ENCODE assay signal across 20 cellular contexts in the genomic region with DNA sequence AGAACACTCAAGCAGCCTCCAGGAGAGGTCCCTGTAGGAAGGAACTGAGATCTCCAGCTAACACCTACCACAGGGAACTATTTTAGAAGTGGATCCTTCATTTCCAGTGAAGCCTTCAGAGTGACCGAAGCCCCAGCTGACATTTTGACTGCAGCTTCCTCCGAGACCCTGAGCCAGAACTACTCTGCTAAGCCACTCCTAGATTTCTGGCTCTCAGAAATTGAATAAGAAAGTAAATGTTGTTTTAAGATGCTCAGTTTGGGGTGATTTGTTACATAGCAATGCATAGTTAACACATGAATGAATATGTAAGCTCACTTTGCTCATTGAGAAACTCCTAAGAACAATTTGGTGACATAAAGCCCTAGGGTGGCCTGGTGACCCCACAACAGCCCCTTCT. TPM values are rescaled to one million over a fixed set of nuclear protein-coding genes. Genes with fewer than 3 reads are reported as not detected.
A peak's percentile ranks its signal among the peaks of the same experiment; 100 is the strongest.
DNase-seq lines count a peak whose midpoint lies in the region; ATAC-seq and TF ChIP-seq lines count a peak whose summit lies in the region.
"Had no signal": no experiment of that assay in that cellular context is flagged by ENCODE, and none has a peak within 500 bp of the region (broad histone marks: within the 10 kb centered on the region; RNA-seq: fewer than 3 reads in every experiment).

No MANE protein-coding gene starts in this region.

- H3K27ac ChIP-seq in left lung = no peak overlapping the region
- no peak overlapping the region for H3K27ac ChIP-seq in trophoblast cell (ENCODE audit: low read depth, low read length)
- no peak overlapping the region for H3K27ac ChIP-seq in ovary
- H3K27ac ChIP-seq: A549; BLaER1 treated with 17β-estradiol and CSF1 and Interleukin-3, amounts not matched to agents 10 nM and 100 nM had no signal

- no peak overlapping the region for H2BK5ac ChIP-seq in trophoblast cell (ENCODE audit: low read depth, low read length, poor library complexity)

- no peaks in the 10 kb centered on the region for H3K79me1 ChIP-seq in trophoblast cell (ENCODE audit: low read length)

- no peak overlapping the region for H4K91ac ChIP-seq in trophoblast cell (ENCODE audit: low read depth, low read length)

- no peak overlapping the region for H3K14ac ChIP-seq in trophoblast cell (ENCODE audit: low read length)

- ATAC-seq in left lung (peak; percentile 26), GM19351 (IDR thresholded peaks at IDR 0.05; ENCODE audit: unreplicated experiment) (no peak)
- ATAC-seq: A549, GM12878 had no signal

- H3K4me1 ChIP-seq in left lung (no peaks in the 10 kb centered on the region), trophoblast cell (ENCODE audit: control insufficient read depth in 1 of 2, insufficient read depth in 2 of 2, low read length in 2 of 2) (no peaks in the 10 kb centered on the region), ovary (ENCODE audit: insufficient read depth) (peaks cover 1% of the 10 kb centered on the region)
- H3K4me1 ChIP-seq: A549, BE2C had no signal

- H3K27me3 ChIP-seq in H7 (ENCODE audit: control insufficient read depth, insufficient read depth, low read length) = peaks cover 4% of the 10 kb centered on the region; the same call in 1 of the 2 replicates
- peaks cover 14 to 85% of the 10 kb centered on the region in 2 donors for H3K27me3 ChIP-seq in left lung
- no peaks in the 10 kb centered on the region for H3K27me3 ChIP-seq in trophoblast cell (ENCODE audit: insufficient read depth, low read length)
- H3K27me3 ChIP-seq in ovary = no peaks in the 10 kb centered on the region
- H3K27me3 ChIP-seq: BE2C had no signal

- TF ChIP-seq CTCF in left lung (IDR thresholded peaks at IDR 0.05) (no peak), ovary (IDR thresholded peaks at IDR 0.05) (no peak)

- no peak for TF ChIP-seq EP300 in ovary (IDR thresholded peaks at IDR 0.05)

- H3K18ac ChIP-seq in trophoblast cell (ENCODE audit: low read length) = no peak overlapping the region

- no peaks in the 10 kb centered on the region for H3K79me2 ChIP-seq in trophoblast cell (ENCODE audit: control insufficient read depth, insufficient read depth, low read length, poor library complexity)

- H3K36me3 ChIP-seq in H7 (replicated peaks; ENCODE audit: control insufficient read depth, insufficient read depth, low read length) (no peaks in the 10 kb centered on the region), left lung (no peaks in the 10 kb centered on the region), trophoblast cell (ENCODE audit: control insufficient read depth in 1 of 2, insufficient read depth in 2 of 2, low read length in 2 of 2) (no peaks in the 10 kb centered on the region), ovary (no peaks in the 10 kb centered on the region)
- H3K36me3 ChIP-seq: BE2C; BLaER1 treated with 17β-estradiol and CSF1 and Interleukin-3, amounts not matched to agents 10 nM and 100 nM had no signal

- WGBS in trophoblast cell (ENCODE audit: extremely low coverage, insufficient coverage, insufficient read length) = no CpG with 5 or more reads among the region's 2 CpGs
- WGBS in ovary, 3 donors = 89 to 97% (median 94%) methylated on average over 2 of the region's 2 CpGs

- H4K8ac ChIP-seq in trophoblast cell (ENCODE audit: low read depth, low read length) = no peak overlapping the region

- H3K4me2 ChIP-seq in trophoblast cell (ENCODE audit: low read length) = no peak overlapping the region
- H3K4me2 ChIP-seq: A549 had no signal

- H3K23ac ChIP-seq in trophoblast cell (ENCODE audit: low read length) = no peak overlapping the region

- DNase-seq in DMS79 treated with DMSO at 0.1 percent for 48 hours (lab: John Stamatoyannopoulos, UW) = peak; percentile 25
- peak; percentile 31 for DNase-seq in H7
- no peak for DNase-seq in left lung
- DNase-seq in trophoblast cell = no peak
- no peak for DNase-seq in ovary
- DNase-seq: 8988T; ACHN; AML-193; BE2C; CD4-positive, alpha-beta T cell; CD8-positive, alpha-beta memory T cell; DMS 273 treated with DMSO at 0.1 percent for 48 hours; DND-41; GDM1; H9 had no signal

- H2BK12ac ChIP-seq in trophoblast cell (ENCODE audit: low read length) = no peak overlapping the region

- no peak overlapping the region for H2AFZ ChIP-seq in trophoblast cell (ENCODE audit: insufficient read depth, low read length, poor library complexity)

- no peak overlapping the region for H3K4ac ChIP-seq in trophoblast cell (ENCODE audit: low read depth, low read length)

- no peak overlapping the region for H2AK5ac ChIP-seq in trophoblast cell (ENCODE audit: low read length)

- no peak overlapping the region for H4K12ac ChIP-seq in trophoblast cell (ENCODE audit: low read depth, low read length)

- no peak overlapping the region for H2BK120ac ChIP-seq in trophoblast cell (ENCODE audit: insufficient read depth, low read length, poor library complexity)

- no peak for TF ChIP-seq POLR2A in ovary (IDR thresholded peaks at IDR 0.05)

- H3K4me3 ChIP-seq in H7 (ENCODE audit: insufficient read depth, low read depth, low read length) (no peak overlapping the region), left lung (no peak overlapping the region), trophoblast cell (ENCODE audit: low read depth, low read length) (no peak overlapping the region), ovary (no peak overlapping the region)
- H3K4me3 ChIP-seq: A549; BLaER1 treated with 17β-estradiol and CSF1 and Interleukin-3, amounts not matched to agents 10 nM and 100 nM; GM12878 had no signal

- H3K9me3 ChIP-seq in left lung (no peaks in the 10 kb centered on the region), trophoblast cell (ENCODE audit: insufficient read depth, low read depth, low read length) (no peaks in the 10 kb centered on the region), ovary (no peaks in the 10 kb centered on the region)
- H3K9me3 ChIP-seq: A549; BE2C; BLaER1 treated with 17β-estradiol and CSF1 and Interleukin-3, amounts not matched to agents 10 nM and 100 nM had no signal

- intact Hi-C loops in left lung (cut with DNase I) = no loop called here
- intact Hi-C loops in ovary (cut with DNase I) = no loop called here

- H3K9ac ChIP-seq in trophoblast cell (ENCODE audit: low read length) = no peak overlapping the region
- H3K9ac ChIP-seq: BLaER1 treated with 17β-estradiol and CSF1 and Interleukin-3, amounts not matched to agents 10 nM and 100 nM had no signal

RNA-seq across cellular contexts. Expression of gene TULP1, which starts 5.5 kb away (rescaled TPM):
- 0.55 and 1.3 TPM in 2 replicates for total RNA-seq in H7 (2014; rRNA removed; shearing (Covaris generic))
- total RNA-seq in left lung (not detected), ovary (1 to 10 TPM in 1 of 7 donors, under 1 TPM in 3, not detected in 3; 0.17 to 1.1 (median 0.62) TPM)
- 0.82 and 1.4 TPM in 2 replicates for polyA plus RNA-seq in trophoblast cell (2013)
- under 1 TPM; 0.27 to 0.50 TPM for polyA plus RNA-seq in ovary
- total RNA-seq: CD4-positive, alpha-beta T cell; CD8-positive, alpha-beta memory T cell; GM12878; H9 had no signal
- polyA plus RNA-seq: A549; CD14-positive monocyte; CD8-positive, alpha-beta memory T cell; GM12878 had no signal

RNA-seq across cellular contexts. Expression of gene TEAD3, which starts 10.3 kb away (rescaled TPM):
- 17.6 and 18.0 TPM in 2 replicates for total RNA-seq in H7 (2014; rRNA removed; shearing (Covaris generic))
- total RNA-seq in left lung (10 to 100 TPM; 18.1 to 22.4 TPM), ovary (10 to 100 TPM; 15.7 to 63.1 (median 35.6) TPM)
- 196 and 208 TPM in 2 replicates for polyA plus RNA-seq in trophoblast cell (2013)
- polyA plus RNA-seq in ovary = 10 to 100 TPM; 21.6 to 27.1 TPM
- polyA plus RNA-seq: CD14-positive monocyte had no signal

RNA-seq across cellular contexts. Expression of gene RPL10A, which starts 39.0 kb away (rescaled TPM):
- 2,080 and 2,249 TPM in 2 replicates for total RNA-seq in H7 (2014; rRNA removed; shearing (Covaris generic))
- 1,000 to 10,000 TPM in 1 of 2 donors, 100 to 1,000 TPM in 1; 858 to 1,030 TPM for total RNA-seq in left lung
- polyA plus RNA-seq in trophoblast cell (2013) = 1,387 and 1,493 TPM in 2 replicates
- 1,000 to 10,000 TPM; 2,596 to 4,158 (median 3,059) TPM for total RNA-seq in ovary
- polyA plus RNA-seq in ovary = 1,000 to 10,000 TPM; 3,198 to 5,052 TPM

RNA-seq across cellular contexts. Expression of gene FANCE, which starts 55.1 kb away (rescaled TPM):
- 18.7 and 22.8 TPM in 2 replicates for total RNA-seq in H7 (2014; rRNA removed; shearing (Covaris generic))
- total RNA-seq in left lung = 1 to 10 TPM; 5.4 to 7.9 TPM
- polyA plus RNA-seq in trophoblast cell (2013) = 11.4 and 11.5 TPM in 2 replicates
- 10 to 100 TPM in 2 of 7 donors, 1 to 10 TPM in 5; 5.3 to 12.2 (median 9.3) TPM for total RNA-seq in ovary
- polyA plus RNA-seq in ovary = 1 to 10 TPM; 5.3 to 7.4 TPM

Comparison
In these comparisons a context has a peak if more than half of its experiments do, and no peak if none do; other contexts are left out.
1. DNase-seq: peak in DMS79 treated with DMSO at 0.1 percent for 48 hours (single experiment) and H7 (single experiment); none in left lung (0 of 2), trophoblast cell (0 of 2) and ovary (0 of 5).